ENCODE assay signal across 1 cellular context in the genomic region with DNA sequence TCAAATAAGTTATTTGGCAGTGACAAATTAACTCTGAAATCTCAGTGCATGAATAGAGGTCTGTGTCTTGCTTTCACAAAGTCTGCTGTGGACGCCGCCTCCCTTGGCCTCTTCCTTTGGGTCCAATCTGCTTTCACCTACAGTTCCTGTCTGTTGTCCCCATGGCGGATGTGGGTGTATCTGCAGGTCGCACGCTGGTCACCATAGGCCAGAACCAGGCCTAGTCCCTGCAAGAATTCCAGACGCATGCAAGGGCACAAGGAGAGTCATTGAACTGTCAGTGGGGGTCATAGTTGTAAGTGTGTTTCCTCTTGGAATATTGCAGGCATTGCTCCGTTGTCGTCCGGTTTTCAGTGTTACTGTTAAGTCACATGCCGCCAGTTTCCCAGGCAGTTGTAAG.
A peak's percentile ranks its signal among the peaks of the same experiment; 100 is the strongest.
TF ChIP-seq lines count a peak whose summit lies in the region.

No MANE protein-coding gene starts in this region.

TF ChIP-seq in HepG2, 621 proteins besides CTCF, POLR2A, EP300 and RAD21 (continued from another document and continues in another):
- TF ChIP-seq XBP1 (CRISPR knock-in tag; IDR thresholded peaks at IDR 0.05) (no peak), EHMT2 (IDR thresholded peaks at IDR 0.05; ENCODE audit: borderline replicate concordance, low read depth, low read length) (no peak), TBX3 (IDR thresholded peaks at IDR 0.05; ENCODE audit: borderline replicate concordance) (no peak), KLF15 (CRISPR knock-in tag; IDR thresholded peaks at IDR 0.05; ENCODE audit: borderline replicate concordance) (no peak), ZIK1 (CRISPR knock-in tag; IDR thresholded peaks at IDR 0.05; ENCODE audit: borderline replicate concordance, low read depth) (no peak), KLF9 (CRISPR knock-in tag; IDR thresholded peaks at IDR 0.05; ENCODE audit: low read depth) (no peak), ZSCAN30 (CRISPR knock-in tag; IDR thresholded peaks at IDR 0.05) (no peak), SRSF4 (IDR thresholded peaks at IDR 0.05; ENCODE audit: low read depth, low read length, poor library complexity, severe bottlenecking) (no peak), PAWR (CRISPR knock-in tag; IDR thresholded peaks at IDR 0.05; ENCODE audit: borderline replicate concordance) (no peak), ZNF607 (CRISPR knock-in tag; IDR thresholded peaks at IDR 0.05; ENCODE audit: borderline replicate concordance) (no peak), PHF20 (CRISPR knock-in tag; IDR thresholded peaks at IDR 0.05) (no peak), REL (CRISPR knock-in tag; conservative IDR thresholded peaks at IDR 0.05) (no peak), NCOA2 (CRISPR knock-in tag; IDR thresholded peaks at IDR 0.05) (0 out of 2 replicates have a peak, but pooled peaks have one; percentile 31), ZNF331 (CRISPR knock-in tag; IDR thresholded peaks at IDR 0.05) (no peak), ZNF160 (CRISPR knock-in tag; IDR thresholded peaks at IDR 0.05) (no peak), ZNF335 (CRISPR knock-in tag; IDR thresholded peaks at IDR 0.05) (no peak), NPAS2 (CRISPR knock-in tag; IDR thresholded peaks at IDR 0.05; ENCODE audit: borderline replicate concordance) (no peak), KDM2A (CRISPR knock-in tag; IDR thresholded peaks at IDR 0.05; ENCODE audit: borderline replicate concordance, low read depth) (no peak; the same call in 1 of the 2 replicates), MED1 (CRISPR knock-in tag; IDR thresholded peaks at IDR 0.05) (peak; percentile 77), HOXA5 (CRISPR knock-in tag; IDR thresholded peaks at IDR 0.05) (0 out of 2 replicates have a peak, but pooled peaks have one; percentile 39), ONECUT2 (CRISPR knock-in tag; IDR thresholded peaks at IDR 0.05) (0 out of 2 replicates have a peak, but pooled peaks have one; percentile 29), RARG (CRISPR knock-in tag; IDR thresholded peaks at IDR 0.05; ENCODE audit: low read depth) (no peak), TRIM24 (CRISPR knock-in tag; IDR thresholded peaks at IDR 0.05) (no peak)
- TF ChIP-seq, protein P1, sequence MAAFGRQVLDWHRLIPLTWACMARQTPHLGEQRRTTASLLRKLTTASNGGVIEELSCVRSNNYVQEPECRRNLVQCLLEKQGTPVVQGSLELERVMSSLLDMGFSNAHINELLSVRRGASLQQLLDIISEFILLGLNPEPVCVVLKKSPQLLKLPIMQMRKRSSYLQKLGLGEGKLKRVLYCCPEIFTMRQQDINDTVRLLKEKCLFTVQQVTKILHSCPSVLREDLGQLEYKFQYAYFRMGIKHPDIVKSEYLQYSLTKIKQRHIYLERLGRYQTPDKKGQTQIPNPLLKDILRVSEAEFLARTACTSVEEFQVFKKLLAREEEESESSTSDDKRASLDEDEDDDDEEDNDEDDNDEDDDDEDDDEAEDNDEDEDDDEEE (CRISPR knock-in tag; IDR thresholded peaks at IDR 0.05), result no peak
- TF ChIP-seq, protein P2, sequence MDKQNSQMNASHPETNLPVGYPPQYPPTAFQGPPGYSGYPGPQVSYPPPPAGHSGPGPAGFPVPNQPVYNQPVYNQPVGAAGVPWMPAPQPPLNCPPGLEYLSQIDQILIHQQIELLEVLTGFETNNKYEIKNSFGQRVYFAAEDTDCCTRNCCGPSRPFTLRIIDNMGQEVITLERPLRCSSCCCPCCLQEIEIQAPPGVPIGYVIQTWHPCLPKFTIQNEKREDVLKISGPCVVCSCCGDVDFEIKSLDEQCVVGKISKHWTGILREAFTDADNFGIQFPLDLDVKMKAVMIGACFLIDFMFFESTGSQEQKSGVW (CRISPR knock-in tag; IDR thresholded peaks at IDR 0.05; ENCODE audit: borderline replicate concordance), result no peak
- TF ChIP-seq, protein P3, sequence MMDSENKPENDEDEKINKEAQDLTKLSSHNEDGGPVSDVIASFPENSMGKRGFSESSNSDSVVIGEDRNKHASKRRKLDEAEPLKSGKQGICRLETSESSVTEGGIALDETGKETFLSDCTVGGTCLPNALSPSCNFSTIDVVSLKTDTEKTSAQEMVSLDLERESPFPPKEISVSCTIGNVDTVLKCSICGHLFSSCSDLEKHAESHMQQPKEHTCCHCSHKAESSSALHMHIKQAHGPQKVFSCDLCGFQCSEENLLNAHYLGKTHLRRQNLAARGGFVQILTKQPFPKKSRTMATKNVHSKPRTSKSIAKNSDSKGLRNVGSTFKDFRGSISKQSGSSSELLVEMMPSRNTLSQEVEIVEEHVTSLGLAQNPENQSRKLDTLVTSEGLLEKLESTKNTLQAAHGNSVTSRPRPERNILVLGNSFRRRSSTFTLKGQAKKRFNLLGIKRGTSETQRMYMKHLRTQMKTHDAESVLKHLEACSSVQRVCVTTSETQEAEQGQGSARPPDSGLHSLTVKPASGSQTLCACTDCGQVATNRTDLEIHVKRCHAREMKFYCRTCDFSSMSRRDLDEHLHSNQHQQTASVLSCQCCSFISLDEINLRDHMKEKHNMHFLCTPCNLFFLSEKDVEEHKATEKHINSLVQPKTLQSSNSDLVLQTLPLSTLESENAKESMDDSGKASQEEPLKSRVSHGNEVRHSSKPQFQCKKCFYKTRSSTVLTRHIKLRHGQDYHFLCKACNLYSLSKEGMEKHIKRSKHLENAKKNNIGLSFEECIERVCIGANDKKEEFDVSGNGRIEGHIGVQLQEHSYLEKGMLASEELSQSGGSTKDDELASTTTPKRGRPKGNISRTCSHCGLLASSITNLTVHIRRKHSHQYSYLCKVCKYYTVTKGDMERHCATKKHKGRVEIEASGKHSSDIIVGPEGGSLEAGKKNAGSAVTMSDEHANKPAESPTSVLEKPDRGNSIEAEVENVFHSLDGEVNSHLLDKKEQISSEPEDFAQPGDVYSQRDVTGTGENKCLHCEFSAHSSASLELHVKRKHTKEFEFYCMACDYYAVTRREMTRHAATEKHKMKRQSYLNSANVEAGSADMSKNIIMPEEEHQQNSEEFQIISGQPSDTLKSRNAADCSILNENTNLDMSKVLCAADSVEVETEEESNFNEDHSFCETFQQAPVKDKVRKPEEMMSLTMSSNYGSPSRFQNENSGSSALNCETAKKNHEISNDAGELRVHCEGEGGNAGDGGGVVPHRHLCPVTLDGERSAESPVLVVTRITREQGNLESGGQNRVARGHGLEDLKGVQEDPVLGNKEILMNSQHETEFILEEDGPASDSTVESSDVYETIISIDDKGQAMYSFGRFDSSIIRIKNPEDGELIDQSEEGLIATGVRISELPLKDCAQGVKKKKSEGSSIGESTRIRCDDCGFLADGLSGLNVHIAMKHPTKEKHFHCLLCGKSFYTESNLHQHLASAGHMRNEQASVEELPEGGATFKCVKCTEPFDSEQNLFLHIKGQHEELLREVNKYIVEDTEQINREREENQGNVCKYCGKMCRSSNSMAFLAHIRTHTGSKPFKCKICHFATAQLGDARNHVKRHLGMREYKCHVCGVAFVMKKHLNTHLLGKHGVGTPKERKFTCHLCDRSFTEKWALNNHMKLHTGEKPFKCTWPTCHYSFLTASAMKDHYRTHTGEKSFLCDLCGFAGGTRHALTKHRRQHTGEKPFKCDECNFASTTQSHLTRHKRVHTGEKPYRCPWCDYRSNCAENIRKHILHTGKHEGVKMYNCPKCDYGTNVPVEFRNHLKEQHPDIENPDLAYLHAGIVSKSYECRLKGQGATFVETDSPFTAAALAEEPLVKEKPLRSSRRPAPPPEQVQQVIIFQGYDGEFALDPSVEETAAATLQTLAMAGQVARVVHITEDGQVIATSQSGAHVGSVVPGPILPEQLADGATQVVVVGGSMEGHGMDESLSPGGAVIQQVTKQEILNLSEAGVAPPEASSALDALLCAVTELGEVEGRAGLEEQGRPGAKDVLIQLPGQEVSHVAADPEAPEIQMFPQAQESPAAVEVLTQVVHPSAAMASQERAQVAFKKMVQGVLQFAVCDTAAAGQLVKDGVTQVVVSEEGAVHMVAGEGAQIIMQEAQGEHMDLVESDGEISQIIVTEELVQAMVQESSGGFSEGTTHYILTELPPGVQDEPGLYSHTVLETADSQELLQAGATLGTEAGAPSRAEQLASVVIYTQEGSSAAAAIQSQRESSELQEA (CRISPR knock-in tag; IDR thresholded peaks at IDR 0.05; ENCODE audit: not compliant biosample characterization), result no peak
- TF ChIP-seq, protein P4, sequence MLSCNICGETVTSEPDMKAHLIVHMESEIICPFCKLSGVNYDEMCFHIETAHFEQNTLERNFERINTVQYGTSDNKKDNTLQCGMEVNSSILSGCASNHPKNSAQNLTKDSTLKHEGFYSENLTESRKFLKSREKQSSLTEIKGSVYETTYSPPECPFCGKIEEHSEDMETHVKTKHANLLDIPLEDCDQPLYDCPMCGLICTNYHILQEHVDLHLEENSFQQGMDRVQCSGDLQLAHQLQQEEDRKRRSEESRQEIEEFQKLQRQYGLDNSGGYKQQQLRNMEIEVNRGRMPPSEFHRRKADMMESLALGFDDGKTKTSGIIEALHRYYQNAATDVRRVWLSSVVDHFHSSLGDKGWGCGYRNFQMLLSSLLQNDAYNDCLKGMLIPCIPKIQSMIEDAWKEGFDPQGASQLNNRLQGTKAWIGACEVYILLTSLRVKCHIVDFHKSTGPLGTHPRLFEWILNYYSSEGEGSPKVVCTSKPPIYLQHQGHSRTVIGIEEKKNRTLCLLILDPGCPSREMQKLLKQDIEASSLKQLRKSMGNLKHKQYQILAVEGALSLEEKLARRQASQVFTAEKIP (CRISPR knock-in tag; IDR thresholded peaks at IDR 0.05; ENCODE audit: borderline replicate concordance), result no peak
- TF ChIP-seq, protein P5, sequence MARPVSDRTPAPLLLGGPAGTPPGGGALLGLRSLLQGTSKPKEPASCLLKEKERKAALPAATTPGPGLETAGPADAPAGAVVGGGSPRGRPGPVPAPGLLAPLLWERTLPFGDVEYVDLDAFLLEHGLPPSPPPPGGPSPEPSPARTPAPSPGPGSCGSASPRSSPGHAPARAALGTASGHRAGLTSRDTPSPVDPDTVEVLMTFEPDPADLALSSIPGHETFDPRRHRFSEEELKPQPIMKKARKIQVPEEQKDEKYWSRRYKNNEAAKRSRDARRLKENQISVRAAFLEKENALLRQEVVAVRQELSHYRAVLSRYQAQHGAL (CRISPR knock-in tag; IDR thresholded peaks at IDR 0.05; ENCODE audit: not compliant biosample characterization), result no peak
- TF ChIP-seq, protein P6, sequence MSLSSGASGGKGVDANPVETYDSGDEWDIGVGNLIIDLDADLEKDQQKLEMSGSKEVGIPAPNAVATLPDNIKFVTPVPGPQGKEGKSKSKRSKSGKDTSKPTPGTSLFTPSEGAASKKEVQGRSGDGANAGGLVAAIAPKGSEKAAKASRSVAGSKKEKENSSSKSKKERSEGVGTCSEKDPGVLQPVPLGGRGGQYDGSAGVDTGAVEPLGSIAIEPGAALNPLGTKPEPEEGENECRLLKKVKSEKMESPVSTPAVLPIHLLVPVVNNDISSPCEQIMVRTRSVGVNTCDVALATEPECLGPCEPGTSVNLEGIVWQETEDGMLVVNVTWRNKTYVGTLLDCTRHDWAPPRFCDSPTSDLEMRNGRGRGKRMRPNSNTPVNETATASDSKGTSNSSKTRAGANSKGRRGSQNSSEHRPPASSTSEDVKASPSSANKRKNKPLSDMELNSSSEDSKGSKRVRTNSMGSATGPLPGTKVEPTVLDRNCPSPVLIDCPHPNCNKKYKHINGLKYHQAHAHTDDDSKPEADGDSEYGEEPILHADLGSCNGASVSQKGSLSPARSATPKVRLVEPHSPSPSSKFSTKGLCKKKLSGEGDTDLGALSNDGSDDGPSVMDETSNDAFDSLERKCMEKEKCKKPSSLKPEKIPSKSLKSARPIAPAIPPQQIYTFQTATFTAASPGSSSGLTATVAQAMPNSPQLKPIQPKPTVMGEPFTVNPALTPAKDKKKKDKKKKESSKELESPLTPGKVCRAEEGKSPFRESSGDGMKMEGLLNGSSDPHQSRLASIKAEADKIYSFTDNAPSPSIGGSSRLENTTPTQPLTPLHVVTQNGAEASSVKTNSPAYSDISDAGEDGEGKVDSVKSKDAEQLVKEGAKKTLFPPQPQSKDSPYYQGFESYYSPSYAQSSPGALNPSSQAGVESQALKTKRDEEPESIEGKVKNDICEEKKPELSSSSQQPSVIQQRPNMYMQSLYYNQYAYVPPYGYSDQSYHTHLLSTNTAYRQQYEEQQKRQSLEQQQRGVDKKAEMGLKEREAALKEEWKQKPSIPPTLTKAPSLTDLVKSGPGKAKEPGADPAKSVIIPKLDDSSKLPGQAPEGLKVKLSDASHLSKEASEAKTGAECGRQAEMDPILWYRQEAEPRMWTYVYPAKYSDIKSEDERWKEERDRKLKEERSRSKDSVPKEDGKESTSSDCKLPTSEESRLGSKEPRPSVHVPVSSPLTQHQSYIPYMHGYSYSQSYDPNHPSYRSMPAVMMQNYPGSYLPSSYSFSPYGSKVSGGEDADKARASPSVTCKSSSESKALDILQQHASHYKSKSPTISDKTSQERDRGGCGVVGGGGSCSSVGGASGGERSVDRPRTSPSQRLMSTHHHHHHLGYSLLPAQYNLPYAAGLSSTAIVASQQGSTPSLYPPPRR (CRISPR knock-in tag; IDR thresholded peaks at IDR 0.05; ENCODE audit: borderline replicate concordance), result peak; percentile 27; the same call in 1 of the 2 replicates
- TF ChIP-seq, protein P7, sequence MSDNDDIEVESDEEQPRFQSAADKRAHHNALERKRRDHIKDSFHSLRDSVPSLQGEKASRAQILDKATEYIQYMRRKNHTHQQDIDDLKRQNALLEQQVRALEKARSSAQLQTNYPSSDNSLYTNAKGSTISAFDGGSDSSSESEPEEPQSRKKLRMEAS (IDR thresholded peaks at IDR 0.05), result peak; percentile 83
- TF ChIP-seq, protein P8, sequence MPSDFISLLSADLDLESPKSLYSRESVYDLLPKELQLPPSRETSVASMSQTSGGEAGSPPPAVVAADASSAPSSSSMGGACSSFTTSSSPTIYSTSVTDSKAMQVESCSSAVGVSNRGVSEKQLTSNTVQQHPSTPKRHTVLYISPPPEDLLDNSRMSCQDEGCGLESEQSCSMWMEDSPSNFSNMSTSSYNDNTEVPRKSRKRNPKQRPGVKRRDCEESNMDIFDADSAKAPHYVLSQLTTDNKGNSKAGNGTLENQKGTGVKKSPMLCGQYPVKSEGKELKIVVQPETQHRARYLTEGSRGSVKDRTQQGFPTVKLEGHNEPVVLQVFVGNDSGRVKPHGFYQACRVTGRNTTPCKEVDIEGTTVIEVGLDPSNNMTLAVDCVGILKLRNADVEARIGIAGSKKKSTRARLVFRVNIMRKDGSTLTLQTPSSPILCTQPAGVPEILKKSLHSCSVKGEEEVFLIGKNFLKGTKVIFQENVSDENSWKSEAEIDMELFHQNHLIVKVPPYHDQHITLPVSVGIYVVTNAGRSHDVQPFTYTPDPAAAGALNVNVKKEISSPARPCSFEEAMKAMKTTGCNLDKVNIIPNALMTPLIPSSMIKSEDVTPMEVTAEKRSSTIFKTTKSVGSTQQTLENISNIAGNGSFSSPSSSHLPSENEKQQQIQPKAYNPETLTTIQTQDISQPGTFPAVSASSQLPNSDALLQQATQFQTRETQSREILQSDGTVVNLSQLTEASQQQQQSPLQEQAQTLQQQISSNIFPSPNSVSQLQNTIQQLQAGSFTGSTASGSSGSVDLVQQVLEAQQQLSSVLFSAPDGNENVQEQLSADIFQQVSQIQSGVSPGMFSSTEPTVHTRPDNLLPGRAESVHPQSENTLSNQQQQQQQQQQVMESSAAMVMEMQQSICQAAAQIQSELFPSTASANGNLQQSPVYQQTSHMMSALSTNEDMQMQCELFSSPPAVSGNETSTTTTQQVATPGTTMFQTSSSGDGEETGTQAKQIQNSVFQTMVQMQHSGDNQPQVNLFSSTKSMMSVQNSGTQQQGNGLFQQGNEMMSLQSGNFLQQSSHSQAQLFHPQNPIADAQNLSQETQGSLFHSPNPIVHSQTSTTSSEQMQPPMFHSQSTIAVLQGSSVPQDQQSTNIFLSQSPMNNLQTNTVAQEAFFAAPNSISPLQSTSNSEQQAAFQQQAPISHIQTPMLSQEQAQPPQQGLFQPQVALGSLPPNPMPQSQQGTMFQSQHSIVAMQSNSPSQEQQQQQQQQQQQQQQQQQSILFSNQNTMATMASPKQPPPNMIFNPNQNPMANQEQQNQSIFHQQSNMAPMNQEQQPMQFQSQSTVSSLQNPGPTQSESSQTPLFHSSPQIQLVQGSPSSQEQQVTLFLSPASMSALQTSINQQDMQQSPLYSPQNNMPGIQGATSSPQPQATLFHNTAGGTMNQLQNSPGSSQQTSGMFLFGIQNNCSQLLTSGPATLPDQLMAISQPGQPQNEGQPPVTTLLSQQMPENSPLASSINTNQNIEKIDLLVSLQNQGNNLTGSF (CRISPR knock-in tag; IDR thresholded peaks at IDR 0.05), result no peak
